ENCODE assay signal across 1 cellular context in the genomic region with DNA sequence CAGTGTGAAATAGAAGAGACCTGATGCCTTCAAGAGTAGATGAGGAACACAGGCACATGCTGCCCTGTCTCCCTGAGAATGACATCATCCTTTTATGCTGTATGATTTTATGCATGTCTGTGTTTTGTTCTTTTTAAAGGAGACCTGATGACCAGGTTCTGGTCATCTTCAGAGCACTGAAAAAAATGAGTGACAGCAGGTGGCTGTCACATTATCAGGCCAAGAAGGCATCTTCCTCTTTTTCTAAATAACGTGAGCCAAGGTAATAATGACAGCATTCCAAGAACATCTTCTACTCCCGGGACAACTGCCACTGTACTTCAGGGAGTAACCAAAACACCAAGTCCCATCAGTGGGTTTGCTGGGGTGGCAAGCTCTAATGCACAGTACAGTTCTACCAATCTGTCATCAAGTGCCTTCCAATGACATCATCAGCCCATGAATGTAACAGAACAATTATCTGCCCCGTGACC.
TF ChIP-seq lines count a peak whose summit lies in the region.

No MANE protein-coding gene starts in this region.

TF ChIP-seq in HEK293, 187 proteins besides CTCF, POLR2A, EP300 and RAD21 (continued from another document and continues in another):
- TF ChIP-seq REPIN1 (tag by site-specific recombination; IDR thresholded peaks at IDR 0.05; ENCODE audit: low read depth) (no peak), ZIC2 (tag by site-specific recombination; IDR thresholded peaks at IDR 0.05) (no peak), ZNF629 (tag by site-specific recombination; IDR thresholded peaks at IDR 0.05) (peak; percentile 85), ZNF785 (tag by site-specific recombination; IDR thresholded peaks at IDR 0.05) (no peak), ZNF121 (tag by site-specific recombination; IDR thresholded peaks at IDR 0.05) (no peak), BCL11A (tag by site-specific recombination; IDR thresholded peaks at IDR 0.05; ENCODE audit: low read depth) (no peak), ZNF48 (tag by site-specific recombination; IDR thresholded peaks at IDR 0.05) (no peak), SCRT1 (tag by site-specific recombination; IDR thresholded peaks at IDR 0.05; ENCODE audit: borderline replicate concordance) (no peak), WT1 (tag by site-specific recombination; IDR thresholded peaks at IDR 0.05) (peak; percentile 69; the same call in 1 of the 2 replicates), GFI1B (tag by site-specific recombination; IDR thresholded peaks at IDR 0.05) (no peak), ZFP69B (tag by site-specific recombination; IDR thresholded peaks at IDR 0.05) (no peak), KLF8 (tag by site-specific recombination; IDR thresholded peaks at IDR 0.05) (0 out of 2 replicates have a peak, but pooled peaks have one; percentile 18), ZBTB48 (tag by site-specific recombination; IDR thresholded peaks at IDR 0.05) (no peak), ZNF571 (tag by site-specific recombination; IDR thresholded peaks at IDR 0.05) (no peak), ZNF223 (tag by site-specific recombination; IDR thresholded peaks at IDR 0.05) (no peak), ZNF521 (tag by site-specific recombination; IDR thresholded peaks at IDR 0.05) (no peak), ZNF664 (tag by site-specific recombination; IDR thresholded peaks at IDR 0.05) (no peak), ZFP41 (tag by site-specific recombination; IDR thresholded peaks at IDR 0.05; ENCODE audit: borderline replicate concordance) (no peak), MYNN (tag by site-specific recombination; IDR thresholded peaks at IDR 0.05; ENCODE audit: borderline replicate concordance) (no peak), KLF10 (tag by site-specific recombination; IDR thresholded peaks at IDR 0.05) (no peak), ZNF221 (tag by site-specific recombination; IDR thresholded peaks at IDR 0.05; ENCODE audit: borderline replicate concordance) (no peak), ZBTB8A (tag by site-specific recombination; IDR thresholded peaks at IDR 0.05) (no peak), ZNF239 (tag by site-specific recombination; IDR thresholded peaks at IDR 0.05) (no peak), GLI4 (tag by site-specific recombination; IDR thresholded peaks at IDR 0.05) (no peak), ZSCAN16 (tag by site-specific recombination; IDR thresholded peaks at IDR 0.05) (no peak), ZNF114 (tag by site-specific recombination; IDR thresholded peaks at IDR 0.05) (no peak), ZNF660 (tag by site-specific recombination; IDR thresholded peaks at IDR 0.05) (peak; percentile 61; the same call in 1 of the 2 replicates), ZNF133 (tag by site-specific recombination; IDR thresholded peaks at IDR 0.05) (no peak), MEIS1 (CRISPR knock-in tag; IDR thresholded peaks at IDR 0.05; ENCODE audit: borderline replicate concordance) (no peak), ZNF146 (tag by site-specific recombination; IDR thresholded peaks at IDR 0.05) (no peak)
- TF ChIP-seq, protein P1, sequence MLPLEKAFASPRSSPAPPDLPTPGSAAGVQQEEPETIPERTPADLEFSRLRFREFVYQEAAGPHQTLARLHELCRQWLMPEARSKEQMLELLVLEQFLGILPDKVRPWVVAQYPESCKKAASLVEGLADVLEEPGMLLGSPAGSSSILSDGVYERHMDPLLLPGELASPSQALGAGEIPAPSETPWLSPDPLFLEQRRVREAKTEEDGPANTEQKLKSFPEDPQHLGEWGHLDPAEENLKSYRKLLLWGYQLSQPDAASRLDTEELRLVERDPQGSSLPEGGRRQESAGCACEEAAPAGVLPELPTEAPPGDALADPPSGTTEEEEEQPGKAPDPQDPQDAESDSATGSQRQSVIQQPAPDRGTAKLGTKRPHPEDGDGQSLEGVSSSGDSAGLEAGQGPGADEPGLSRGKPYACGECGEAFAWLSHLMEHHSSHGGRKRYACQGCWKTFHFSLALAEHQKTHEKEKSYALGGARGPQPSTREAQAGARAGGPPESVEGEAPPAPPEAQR (tag by site-specific recombination; IDR thresholded peaks at IDR 0.05), result no peak
- TF ChIP-seq, protein P2, sequence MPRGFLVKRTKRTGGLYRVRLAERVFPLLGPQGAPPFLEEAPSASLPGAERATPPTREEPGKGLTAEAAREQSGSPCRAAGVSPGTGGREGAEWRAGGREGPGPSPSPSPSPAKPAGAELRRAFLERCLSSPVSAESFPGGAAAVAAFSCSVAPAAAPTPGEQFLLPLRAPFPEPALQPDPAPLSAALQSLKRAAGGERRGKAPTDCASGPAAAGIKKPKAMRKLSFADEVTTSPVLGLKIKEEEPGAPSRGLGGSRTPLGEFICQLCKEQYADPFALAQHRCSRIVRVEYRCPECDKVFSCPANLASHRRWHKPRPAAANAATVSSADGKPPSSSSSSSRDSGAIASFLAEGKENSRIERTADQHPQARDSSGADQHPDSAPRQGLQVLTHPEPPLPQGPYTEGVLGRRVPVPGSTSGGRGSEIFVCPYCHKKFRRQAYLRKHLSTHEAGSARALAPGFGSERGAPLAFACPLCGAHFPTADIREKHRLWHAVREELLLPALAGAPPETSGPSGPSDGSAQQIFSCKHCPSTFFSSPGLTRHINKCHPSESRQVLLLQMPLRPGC (tag by site-specific recombination; IDR thresholded peaks at IDR 0.05), result 0 out of 2 replicates have a peak, but pooled peaks have one; percentile 19
- TF ChIP-seq, protein P3, sequence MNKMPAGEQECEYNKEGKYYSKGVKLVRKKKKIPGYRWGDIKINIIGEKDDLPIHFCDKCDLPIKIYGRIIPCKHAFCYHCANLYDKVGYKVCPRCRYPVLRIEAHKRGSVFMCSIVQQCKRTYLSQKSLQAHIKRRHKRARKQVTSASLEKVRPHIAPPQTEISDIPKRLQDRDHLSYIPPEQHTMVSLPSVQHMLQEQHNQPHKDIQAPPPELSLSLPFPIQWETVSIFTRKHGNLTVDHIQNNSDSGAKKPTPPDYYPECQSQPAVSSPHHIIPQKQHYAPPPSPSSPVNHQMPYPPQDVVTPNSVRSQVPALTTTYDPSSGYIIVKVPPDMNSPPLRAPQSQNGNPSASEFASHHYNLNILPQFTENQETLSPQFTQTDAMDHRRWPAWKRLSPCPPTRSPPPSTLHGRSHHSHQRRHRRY (tag by site-specific recombination; IDR thresholded peaks at IDR 0.05), result no peak
- TF ChIP-seq, protein P4, sequence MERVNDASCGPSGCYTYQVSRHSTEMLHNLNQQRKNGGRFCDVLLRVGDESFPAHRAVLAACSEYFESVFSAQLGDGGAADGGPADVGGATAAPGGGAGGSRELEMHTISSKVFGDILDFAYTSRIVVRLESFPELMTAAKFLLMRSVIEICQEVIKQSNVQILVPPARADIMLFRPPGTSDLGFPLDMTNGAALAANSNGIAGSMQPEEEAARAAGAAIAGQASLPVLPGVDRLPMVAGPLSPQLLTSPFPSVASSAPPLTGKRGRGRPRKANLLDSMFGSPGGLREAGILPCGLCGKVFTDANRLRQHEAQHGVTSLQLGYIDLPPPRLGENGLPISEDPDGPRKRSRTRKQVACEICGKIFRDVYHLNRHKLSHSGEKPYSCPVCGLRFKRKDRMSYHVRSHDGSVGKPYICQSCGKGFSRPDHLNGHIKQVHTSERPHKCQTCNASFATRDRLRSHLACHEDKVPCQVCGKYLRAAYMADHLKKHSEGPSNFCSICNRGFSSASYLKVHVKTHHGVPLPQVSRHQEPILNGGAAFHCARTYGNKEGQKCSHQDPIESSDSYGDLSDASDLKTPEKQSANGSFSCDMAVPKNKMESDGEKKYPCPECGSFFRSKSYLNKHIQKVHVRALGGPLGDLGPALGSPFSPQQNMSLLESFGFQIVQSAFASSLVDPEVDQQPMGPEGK (tag by site-specific recombination; IDR thresholded peaks at IDR 0.05), result peak; percentile 38; the same call in 1 of the 2 replicates
- TF ChIP-seq, protein P5, sequence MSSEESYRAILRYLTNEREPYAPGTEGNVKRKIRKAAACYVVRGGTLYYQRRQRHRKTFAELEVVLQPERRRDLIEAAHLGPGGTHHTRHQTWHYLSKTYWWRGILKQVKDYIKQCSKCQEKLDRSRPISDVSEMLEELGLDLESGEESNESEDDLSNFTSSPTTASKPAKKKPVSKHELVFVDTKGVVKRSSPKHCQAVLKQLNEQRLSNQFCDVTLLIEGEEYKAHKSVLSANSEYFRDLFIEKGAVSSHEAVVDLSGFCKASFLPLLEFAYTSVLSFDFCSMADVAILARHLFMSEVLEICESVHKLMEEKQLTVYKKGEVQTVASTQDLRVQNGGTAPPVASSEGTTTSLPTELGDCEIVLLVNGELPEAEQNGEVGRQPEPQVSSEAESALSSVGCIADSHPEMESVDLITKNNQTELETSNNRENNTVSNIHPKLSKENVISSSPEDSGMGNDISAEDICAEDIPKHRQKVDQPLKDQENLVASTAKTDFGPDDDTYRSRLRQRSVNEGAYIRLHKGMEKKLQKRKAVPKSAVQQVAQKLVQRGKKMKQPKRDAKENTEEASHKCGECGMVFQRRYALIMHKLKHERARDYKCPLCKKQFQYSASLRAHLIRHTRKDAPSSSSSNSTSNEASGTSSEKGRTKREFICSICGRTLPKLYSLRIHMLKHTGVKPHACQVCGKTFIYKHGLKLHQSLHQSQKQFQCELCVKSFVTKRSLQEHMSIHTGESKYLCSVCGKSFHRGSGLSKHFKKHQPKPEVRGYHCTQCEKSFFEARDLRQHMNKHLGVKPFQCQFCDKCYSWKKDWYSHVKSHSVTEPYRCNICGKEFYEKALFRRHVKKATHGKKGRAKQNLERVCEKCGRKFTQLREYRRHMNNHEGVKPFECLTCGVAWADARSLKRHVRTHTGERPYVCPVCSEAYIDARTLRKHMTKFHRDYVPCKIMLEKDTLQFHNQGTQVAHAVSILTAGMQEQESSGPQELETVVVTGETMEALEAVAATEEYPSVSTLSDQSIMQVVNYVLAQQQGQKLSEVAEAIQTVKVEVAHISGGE (tag by site-specific recombination; conservative IDR thresholded peaks at IDR 0.05; ENCODE audit: low read depth), result no peak
- TF ChIP-seq, protein P6, sequence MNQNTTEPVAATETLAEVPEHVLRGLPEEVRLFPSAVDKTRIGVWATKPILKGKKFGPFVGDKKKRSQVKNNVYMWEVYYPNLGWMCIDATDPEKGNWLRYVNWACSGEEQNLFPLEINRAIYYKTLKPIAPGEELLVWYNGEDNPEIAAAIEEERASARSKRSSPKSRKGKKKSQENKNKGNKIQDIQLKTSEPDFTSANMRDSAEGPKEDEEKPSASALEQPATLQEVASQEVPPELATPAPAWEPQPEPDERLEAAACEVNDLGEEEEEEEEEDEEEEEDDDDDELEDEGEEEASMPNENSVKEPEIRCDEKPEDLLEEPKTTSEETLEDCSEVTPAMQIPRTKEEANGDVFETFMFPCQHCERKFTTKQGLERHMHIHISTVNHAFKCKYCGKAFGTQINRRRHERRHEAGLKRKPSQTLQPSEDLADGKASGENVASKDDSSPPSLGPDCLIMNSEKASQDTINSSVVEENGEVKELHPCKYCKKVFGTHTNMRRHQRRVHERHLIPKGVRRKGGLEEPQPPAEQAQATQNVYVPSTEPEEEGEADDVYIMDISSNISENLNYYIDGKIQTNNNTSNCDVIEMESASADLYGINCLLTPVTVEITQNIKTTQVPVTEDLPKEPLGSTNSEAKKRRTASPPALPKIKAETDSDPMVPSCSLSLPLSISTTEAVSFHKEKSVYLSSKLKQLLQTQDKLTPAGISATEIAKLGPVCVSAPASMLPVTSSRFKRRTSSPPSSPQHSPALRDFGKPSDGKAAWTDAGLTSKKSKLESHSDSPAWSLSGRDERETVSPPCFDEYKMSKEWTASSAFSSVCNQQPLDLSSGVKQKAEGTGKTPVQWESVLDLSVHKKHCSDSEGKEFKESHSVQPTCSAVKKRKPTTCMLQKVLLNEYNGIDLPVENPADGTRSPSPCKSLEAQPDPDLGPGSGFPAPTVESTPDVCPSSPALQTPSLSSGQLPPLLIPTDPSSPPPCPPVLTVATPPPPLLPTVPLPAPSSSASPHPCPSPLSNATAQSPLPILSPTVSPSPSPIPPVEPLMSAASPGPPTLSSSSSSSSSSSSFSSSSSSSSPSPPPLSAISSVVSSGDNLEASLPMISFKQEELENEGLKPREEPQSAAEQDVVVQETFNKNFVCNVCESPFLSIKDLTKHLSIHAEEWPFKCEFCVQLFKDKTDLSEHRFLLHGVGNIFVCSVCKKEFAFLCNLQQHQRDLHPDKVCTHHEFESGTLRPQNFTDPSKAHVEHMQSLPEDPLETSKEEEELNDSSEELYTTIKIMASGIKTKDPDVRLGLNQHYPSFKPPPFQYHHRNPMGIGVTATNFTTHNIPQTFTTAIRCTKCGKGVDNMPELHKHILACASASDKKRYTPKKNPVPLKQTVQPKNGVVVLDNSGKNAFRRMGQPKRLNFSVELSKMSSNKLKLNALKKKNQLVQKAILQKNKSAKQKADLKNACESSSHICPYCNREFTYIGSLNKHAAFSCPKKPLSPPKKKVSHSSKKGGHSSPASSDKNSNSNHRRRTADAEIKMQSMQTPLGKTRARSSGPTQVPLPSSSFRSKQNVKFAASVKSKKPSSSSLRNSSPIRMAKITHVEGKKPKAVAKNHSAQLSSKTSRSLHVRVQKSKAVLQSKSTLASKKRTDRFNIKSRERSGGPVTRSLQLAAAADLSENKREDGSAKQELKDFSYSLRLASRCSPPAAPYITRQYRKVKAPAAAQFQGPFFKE (tag by site-specific recombination; IDR thresholded peaks at IDR 0.05; ENCODE audit: borderline replicate concordance), result no peak
- TF ChIP-seq, protein P7, sequence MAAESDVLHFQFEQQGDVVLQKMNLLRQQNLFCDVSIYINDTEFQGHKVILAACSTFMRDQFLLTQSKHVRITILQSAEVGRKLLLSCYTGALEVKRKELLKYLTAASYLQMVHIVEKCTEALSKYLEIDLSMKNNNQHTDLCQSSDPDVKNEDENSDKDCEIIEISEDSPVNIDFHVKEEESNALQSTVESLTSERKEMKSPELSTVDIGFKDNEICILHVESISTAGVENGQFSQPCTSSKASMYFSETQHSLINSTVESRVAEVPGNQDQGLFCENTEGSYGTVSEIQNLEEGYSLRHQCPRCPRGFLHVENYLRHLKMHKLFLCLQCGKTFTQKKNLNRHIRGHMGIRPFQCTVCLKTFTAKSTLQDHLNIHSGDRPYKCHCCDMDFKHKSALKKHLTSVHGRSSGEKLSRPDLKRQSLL (tag by site-specific recombination; IDR thresholded peaks at IDR 0.05), result no peak
- TF ChIP-seq, protein P8, sequence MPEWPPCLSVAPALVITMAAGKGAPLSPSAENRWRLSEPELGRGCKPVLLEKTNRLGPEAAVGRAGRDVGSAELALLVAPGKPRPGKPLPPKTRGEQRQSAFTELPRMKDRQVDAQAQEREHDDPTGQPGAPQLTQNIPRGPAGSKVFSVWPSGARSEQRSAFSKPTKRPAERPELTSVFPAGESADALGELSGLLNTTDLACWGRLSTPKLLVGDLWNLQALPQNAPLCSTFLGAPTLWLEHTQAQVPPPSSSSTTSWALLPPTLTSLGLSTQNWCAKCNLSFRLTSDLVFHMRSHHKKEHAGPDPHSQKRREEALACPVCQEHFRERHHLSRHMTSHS (tag by site-specific recombination; IDR thresholded peaks at IDR 0.05), result no peak
